Comparison of ENCODE assay signal across 8 cellular contexts in the genomic region with DNA sequence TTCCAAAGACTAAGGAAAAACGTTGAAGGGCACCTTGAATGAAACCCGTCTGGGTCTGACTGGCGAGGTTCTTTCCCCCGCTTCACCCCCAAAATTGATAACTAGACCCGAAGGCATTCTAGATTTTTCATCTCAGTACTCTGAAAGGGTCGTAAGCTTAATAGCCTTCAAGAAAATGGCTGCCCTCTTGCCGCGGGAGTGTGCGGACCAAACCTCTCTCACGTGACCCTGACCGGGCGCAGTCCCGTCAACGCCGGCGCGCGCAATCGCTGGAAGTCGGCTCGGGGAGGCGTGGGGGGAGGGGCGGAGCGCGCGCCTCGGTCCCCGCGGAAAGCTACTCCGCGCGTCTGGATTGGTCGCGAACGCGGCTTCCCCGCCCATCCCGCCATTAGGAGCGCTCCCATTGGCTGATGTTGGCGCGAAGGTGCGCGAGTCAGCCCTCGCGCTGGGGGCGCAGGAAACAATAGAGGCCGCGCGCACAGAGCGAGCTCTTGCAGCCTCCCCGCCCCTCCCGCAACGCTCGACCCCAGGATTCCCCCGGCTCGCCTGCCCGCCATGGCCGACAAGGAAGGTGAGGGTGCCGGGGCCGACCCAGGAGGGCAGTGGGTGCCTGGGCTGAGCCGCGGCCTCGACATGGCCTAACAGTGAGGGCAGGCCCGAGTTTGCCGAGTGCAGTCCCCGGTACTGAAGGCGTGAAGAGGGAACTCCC. TPM values are rescaled to one million over a fixed set of nuclear protein-coding genes. Genes with fewer than 3 reads are reported as not detected.
A peak's percentile ranks its signal among the peaks of the same experiment; 100 is the strongest.
DNase-seq lines count a peak whose midpoint lies in the region; ATAC-seq and TF ChIP-seq lines count a peak whose summit lies in the region.

A gene (plus strand): TSS at position 457 of the 709 bp plus-strand sequence. CDS start 99 bp downstream, at position 556.

- peak within 1 kb of the TSS; percentile 83 for H3K4me3 ChIP-seq in PC-3 (ENCODE audit: low read length)
- peak within 1 kb of the TSS; percentile 59 for H3K4me3 ChIP-seq in epithelial cell of proximal tubule (ENCODE audit: low read depth, low read length)
- peak within 1 kb of the TSS; percentile 96 to 97 for H3K4me3 ChIP-seq in mucosa of rectum (ENCODE audit: low read length in 2 of 2)

- H3K4me1 ChIP-seq in PC-3 (ENCODE audit: insufficient read depth, low read length) (peaks cover 34% of the 10 kb centered on the region), mucosa of rectum (ENCODE audit: control insufficient read depth in 2 of 2, insufficient read depth in 2 of 2, low read length in 2 of 2) (peaks cover 12 to 23% of the 10 kb centered on the region in 2 donors)

- H3K79me2 ChIP-seq in PC-3 (ENCODE audit: low read length): peaks cover 90% of the 10 kb centered on the region

- intact Hi-C loops in PC-3 (cut with micrococcal nuclease): loop anchor here (10.0 kb wide), 1 partner anchor 126 kb away; no protein-coding TSS in a partner anchor

- ATAC-seq in GM21576 (IDR thresholded peaks at IDR 0.05; ENCODE audit: unreplicated experiment) (peak; percentile 85), PC-3 (peak; percentile 89)

- H2AFZ ChIP-seq in PC-3 (ENCODE audit: low read length): peak within 1 kb of the TSS; percentile 96

- no TSS peak for BruUV-seq in PC-3 (replicated peaks; lab: Mats Ljungman, UMichigan)

- no peak for TF ChIP-seq RAD21 in Ishikawa (IDR thresholded peaks at IDR 0.05; ENCODE audit: low read depth)

- no peaks in the 10 kb centered on the region for H3K9me3 ChIP-seq in PC-3 (ENCODE audit: low read length)
- H3K9me3 ChIP-seq in mucosa of rectum (ENCODE audit: control insufficient read depth in 2 of 2, low read length in 2 of 2): no peaks in the 10 kb centered on the region

- peaks cover 4% of the 10 kb centered on the region; the same call in 1 of the 2 replicates for H4K20me1 ChIP-seq in PC-3 (ENCODE audit: low read length)

- H3K9ac ChIP-seq in PC-3 (ENCODE audit: low read length) (peak within 1 kb of the TSS; percentile 97), mucosa of rectum (ENCODE audit: low read depth in 1 of 2, low read length in 2 of 2) (peak within 1 kb of the TSS; percentile 87 to 92)

- H3K27me3 ChIP-seq in PC-3 (ENCODE audit: low read length) (no peaks in the 10 kb centered on the region), mucosa of rectum (ENCODE audit: control insufficient read depth in 2 of 2, insufficient read depth in 2 of 2, low read length in 2 of 2) (no peaks in the 10 kb centered on the region)

- no peaks in the 10 kb centered on the region for H3F3A ChIP-seq in PC-3 (ENCODE audit: low read length, unreplicated experiment)

- POLR2A ChIA-PET in PC-3 (lab: Charles Lee; ENCODE audit: unreplicated experiment): interaction anchor here (0.9 kb wide), 1 partner anchor 124 kb away, joined by 3 read pairs; no protein-coding TSS in a partner anchor

- H3K27ac ChIP-seq in PC-3 (ENCODE audit: low read length) (peak within 1 kb of the TSS; percentile 97), mucosa of rectum (ENCODE audit: low read depth in 2 of 2, low read length in 2 of 2) (peak within 1 kb of the TSS; percentile 99 to 100)

- no peak for TF ChIP-seq CTCF in PC-3 (conservative IDR thresholded peaks at IDR 0.05; ENCODE audit: low read depth, low read length)
- TF ChIP-seq CTCF in epithelial cell of proximal tubule (conservative IDR thresholded peaks at IDR 0.05; ENCODE audit: low read depth, low read length): no peak

- peaks cover 31% of the 10 kb centered on the region for H3K36me3 ChIP-seq in PC-3 (ENCODE audit: low read depth, low read length)
- peaks cover 15 to 23% of the 10 kb centered on the region in 2 donors for H3K36me3 ChIP-seq in mucosa of rectum (ENCODE audit: control insufficient read depth in 2 of 2, insufficient read depth in 2 of 2, low read length in 2 of 2)

- DNase-seq in DMS114 treated with DMSO at 0.1 percent for 48 hours (lab: John Stamatoyannopoulos, UW; ENCODE audit: unreplicated experiment) (peak; percentile 96), PC-3 (peak; percentile 97), activated T-cell treated with anti-CD3 and anti-CD28 coated beads for 48 hours (ENCODE audit: low read depth) (peak; percentile 99), epithelial cell of proximal tubule (ENCODE audit: low read depth) (peak; percentile 65)
- peak; percentile 98 for DNase-seq in stimulated activated CD8-positive, alpha-beta memory T cell treated with anti-CD3 and anti-CD28 coated beads, Interleukin-4, amount 100 ng/mL, for 48 hours

- H3K4me2 ChIP-seq in PC-3 (ENCODE audit: low read length): peak within 1 kb of the TSS; percentile 99

- TF ChIP-seq EP300 in Ishikawa (IDR thresholded peaks at IDR 0.05; ENCODE audit: borderline replicate concordance): no peak

- CTCF ChIA-PET in PC-3 (lab: Charles Lee): interaction anchor here (0.5 to 0.6 kb wide), 2 partner anchors 10 to 103 kb away, joined by 3 read pairs; no protein-coding TSS in a partner anchor

- no peaks in the 10 kb centered on the region for H3K9me2 ChIP-seq in PC-3 (replicated peaks; ENCODE audit: low read length)

TF ChIP-seq in Ishikawa, 13 proteins besides CTCF, POLR2A, EP300 and RAD21:
- TF ChIP-seq, protein P1, sequence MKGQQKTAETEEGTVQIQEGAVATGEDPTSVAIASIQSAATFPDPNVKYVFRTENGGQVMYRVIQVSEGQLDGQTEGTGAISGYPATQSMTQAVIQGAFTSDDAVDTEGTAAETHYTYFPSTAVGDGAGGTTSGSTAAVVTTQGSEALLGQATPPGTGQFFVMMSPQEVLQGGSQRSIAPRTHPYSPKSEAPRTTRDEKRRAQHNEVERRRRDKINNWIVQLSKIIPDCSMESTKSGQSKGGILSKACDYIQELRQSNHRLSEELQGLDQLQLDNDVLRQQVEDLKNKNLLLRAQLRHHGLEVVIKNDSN (IDR thresholded peaks at IDR 0.05): peak; percentile 96
- TF ChIP-seq TCF12 (IDR thresholded peaks at IDR 0.05; ENCODE audit: low read depth) (peak; percentile 36; the same call in 1 of the 2 replicates), TAF1 (IDR thresholded peaks at IDR 0.05; ENCODE audit: low read depth) (peak; percentile 46; the same call in 1 of the 2 replicates), EGR1 (IDR thresholded peaks at IDR 0.05) (no peak), YY1 (IDR thresholded peaks at IDR 0.05; ENCODE audit: low read depth) (peak; percentile 85), NFIC (IDR thresholded peaks at IDR 0.05) (no peak; the same call in 1 of the 2 replicates), CEBPB (IDR thresholded peaks at IDR 0.05) (no peak), TEAD4 (IDR thresholded peaks at IDR 0.05) (no peak; the same call in 1 of the 2 replicates)
- TF ChIP-seq, protein P2, sequence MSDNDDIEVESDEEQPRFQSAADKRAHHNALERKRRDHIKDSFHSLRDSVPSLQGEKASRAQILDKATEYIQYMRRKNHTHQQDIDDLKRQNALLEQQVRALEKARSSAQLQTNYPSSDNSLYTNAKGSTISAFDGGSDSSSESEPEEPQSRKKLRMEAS (IDR thresholded peaks at IDR 0.05): peak; percentile 95

RNA-seq across cellular contexts. Expression of the gene that starts here (rescaled TPM):
- total RNA-seq in PC-3 (2014; rRNA removed) (161 and 201 TPM in 2 replicates), epithelial cell of proximal tubule (175 and 246 TPM in 2 replicates)

Comparison
In these comparisons a context has a peak if more than half of its experiments do, and no peak if none do; other contexts are left out.
1. Peak in every context shown above with its lines: DNase-seq, ATAC-seq, H3K4me3 ChIP-seq and H3K27ac ChIP-seq.